Comparison of ENCODE assay signal across 17 cellular contexts in genomic region chr3:116129187-116129945, GRCh38.
"Had no signal": no experiment of that assay in that cellular context is flagged by ENCODE, and none has a peak within 500 bp of the region (broad histone marks: within the 10 kb centered on the region; RNA-seq: fewer than 3 reads in every experiment).

No MANE protein-coding gene starts in this region.

- H3K4me1 ChIP-seq: body of pancreas, spleen, suprapubic skin had no signal

- ATAC-seq: activated CD4-positive, CD25-positive, alpha-beta regulatory T cell treated with anti-CD3 and anti-CD28 coated beads, Interleukin-2, amount 50 U/mL, for 24 hours; body of pancreas; natural killer cell treated with Interleukin-12 subunit alpha and Interleukin-12 subunit beta and Interleukin-15 and Interleukin-18, amount 100 ng/mL, for 72 hours had no signal

- H3K4me3 ChIP-seq: body of pancreas, esophagus squamous epithelium, sigmoid colon, spleen, suprapubic skin had no signal

- DNase-seq: activated CD4-positive, alpha-beta T cell treated with anti-CD3 and anti-CD28 coated beads, Interleukin-2, amount 50 U/mL, for 1 hour; activated CD8-positive, alpha-beta memory T cell treated with anti-CD3 and anti-CD28 coated beads for 24 hours; activated gamma-delta T cell treated with Interleukin-2 at 50 U/mL for 16 hours; amygdala; body of pancreas; cortex of kidney; effector CD8-positive, alpha-beta T cell; esophagus squamous epithelium; hypothalamus; mesenchymal stem cell; nucleus accumbens; sigmoid colon; spleen; T-helper 9 cell had no signal

- H3K27me3 ChIP-seq: body of pancreas, esophagus squamous epithelium, sigmoid colon, spleen, suprapubic skin had no signal

- H3K27ac ChIP-seq: body of pancreas, esophagus squamous epithelium, sigmoid colon, spleen, suprapubic skin had no signal

- H3K36me3 ChIP-seq: esophagus squamous epithelium, sigmoid colon, spleen, suprapubic skin had no signal

- H3K9me3 ChIP-seq: body of pancreas, esophagus squamous epithelium, sigmoid colon, spleen, suprapubic skin had no signal
